Comparison of ENCODE assay signal across 1 cellular context in the genomic region with DNA sequence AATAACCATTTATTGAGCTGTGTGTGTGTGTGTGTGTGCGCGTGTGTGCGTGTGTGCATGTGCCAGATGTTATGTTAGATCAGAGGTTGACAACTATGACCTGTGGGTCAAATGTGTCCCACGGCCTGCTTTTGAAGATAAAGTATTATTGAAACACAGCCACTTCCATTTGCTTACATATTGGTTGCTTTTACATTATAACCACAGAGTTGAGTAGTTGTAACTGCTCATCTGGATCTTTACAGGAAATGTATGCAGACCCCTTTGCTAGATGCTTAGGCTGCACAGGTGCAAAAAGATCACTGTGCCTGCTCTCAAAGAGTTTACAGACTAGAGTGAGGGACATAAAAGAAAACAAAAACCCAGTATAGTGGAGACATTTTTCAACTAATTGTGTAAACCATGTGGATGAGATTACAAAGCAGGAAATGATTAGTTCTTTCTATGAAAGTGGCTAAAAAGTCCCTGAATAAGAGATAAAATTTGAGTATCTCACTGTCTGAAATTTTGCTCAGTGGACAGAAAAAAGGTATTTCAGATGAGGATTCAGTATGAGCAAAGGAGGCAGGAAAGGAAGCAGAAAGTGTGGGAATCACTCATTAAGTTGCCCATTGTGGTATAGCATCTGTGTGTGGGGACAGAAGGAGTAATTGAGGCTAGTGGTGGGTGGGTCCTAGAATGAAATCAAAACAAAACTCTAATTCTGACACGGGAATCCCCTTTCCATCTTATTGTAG.
TF ChIP-seq lines count a peak whose summit lies in the region.

No MANE protein-coding gene starts in this region.

TF ChIP-seq in SK-N-SH, 30 proteins besides CTCF, POLR2A, EP300 and RAD21 (continued from another document):
- TF ChIP-seq, protein P1, sequence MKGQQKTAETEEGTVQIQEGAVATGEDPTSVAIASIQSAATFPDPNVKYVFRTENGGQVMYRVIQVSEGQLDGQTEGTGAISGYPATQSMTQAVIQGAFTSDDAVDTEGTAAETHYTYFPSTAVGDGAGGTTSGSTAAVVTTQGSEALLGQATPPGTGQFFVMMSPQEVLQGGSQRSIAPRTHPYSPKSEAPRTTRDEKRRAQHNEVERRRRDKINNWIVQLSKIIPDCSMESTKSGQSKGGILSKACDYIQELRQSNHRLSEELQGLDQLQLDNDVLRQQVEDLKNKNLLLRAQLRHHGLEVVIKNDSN (IDR thresholded peaks at IDR 0.05; ENCODE audit: borderline replicate concordance, low read depth), result no peak
- TF ChIP-seq FOSL2 (IDR thresholded peaks at IDR 0.05; ENCODE audit: borderline replicate concordance, low read depth) (no peak), NFIC (IDR thresholded peaks at IDR 0.05; ENCODE audit: borderline replicate concordance) (no peak)
